Comparison of ENCODE assay signal across 8 cellular contexts in genomic region chr11:118522571-118523072, GRCh38. TPM values are rescaled to one million over a fixed set of nuclear protein-coding genes. Genes with fewer than 3 reads are reported as not detected.
DNase-seq lines count a peak whose midpoint lies in the region; ATAC-seq, FAIRE-seq and TF ChIP-seq lines count a peak whose summit lies in the region.

No MANE protein-coding gene starts in this region.

- H3K27me3 ChIP-seq in BLaER1 treated with 17β-estradiol and CSF1 and Interleukin-3, amounts not matched to agents 10 nM and 100 nM, result no peaks in the 10 kb centered on the region
- no peaks in the 10 kb centered on the region for H3K27me3 ChIP-seq in GM12878 (replicated peaks in 1 of 2; ENCODE audit: control insufficient read depth in 2 of 2, insufficient read depth in 2 of 2, low read length in 1 of 2)
- no peaks in the 10 kb centered on the region for H3K27me3 ChIP-seq in right lobe of liver
- no peaks in the 10 kb centered on the region for H3K27me3 ChIP-seq in sigmoid colon

- no peak overlapping the region for H3K4me3 Mint-ChIP-seq in activated CD4-positive, alpha-beta T cell treated with anti-CD3 and anti-CD28 coated beads, Interleukin-2, amount 10 ng/mL, durations not matched to agents 7 days and 5 days

- intact Hi-C loops in GM12878 (cut with micrococcal nuclease; ENCODE audit: unreplicated experiment), result no loop called here
- intact Hi-C loops in right lobe of liver (cut with DNase I), result no loop called here
- intact Hi-C loops in sigmoid colon (cut with DNase I), result no loop called here

- in situ Hi-C loops in GM12878 (cut with MboI), result no loop called here

- peak overlapping the region; percentile 61 to 95 (median 88) for H3K4me2 ChIP-seq in BLaER1 treated with 17β-estradiol and CSF1 and Interleukin-3, amounts not matched to agents 10 nM and 100 nM
- H3K4me2 ChIP-seq in GM12878 (ENCODE audit: control insufficient read depth, insufficient read depth), result no peak overlapping the region

- H3K36me3 Mint-ChIP-seq in activated CD4-positive, alpha-beta T cell treated with anti-CD3 and anti-CD28 coated beads, Interleukin-2, amount 10 ng/mL, durations not matched to agents 7 days and 5 days (ENCODE audit: low read depth), result peaks cover 46% of the 10 kb centered on the region

- RAD21 ChIA-PET in GM12878 (lab: Charles Lee; ENCODE audit: unreplicated experiment), result no interaction called here

- peaks cover 53 to 80% (median 72%) of the 10 kb centered on the region in 10 experiments for H3K4me1 ChIP-seq in BLaER1 treated with 17β-estradiol and CSF1 and Interleukin-3, amounts not matched to agents 10 nM and 100 nM
- H3K4me1 ChIP-seq in GM12878 (ENCODE audit: control insufficient read depth, insufficient read depth, low read length) (no peaks in the 10 kb centered on the region), right lobe of liver (peaks cover 0 to 67% (median 16%) of the 10 kb centered on the region in 4 donors), sigmoid colon (peaks cover 0 to 6% (median 3%) of the 10 kb centered on the region in 4 donors)

- H3K27me3 Mint-ChIP-seq in activated CD4-positive, alpha-beta T cell treated with anti-CD3 and anti-CD28 coated beads, Interleukin-2, amount 10 ng/mL, durations not matched to agents 7 days and 5 days, result no peaks in the 10 kb centered on the region

- CTCF ChIA-PET in GM12878 (lab: Yijun Ruan, JAX), result no interaction called here
- CTCF ChIA-PET in activated CD4-positive, alpha-beta T cell treated with anti-CD3 and anti-CD28 coated beads, Interleukin-2, amount 10 ng/mL, durations not matched to agents 7 days and 5 days (lab: Charles Lee), result no interaction called here

- H3K27ac ChIP-seq in BLaER1 treated with 17β-estradiol and CSF1 and Interleukin-3, amounts not matched to agents 10 nM and 100 nM, result peak overlapping the region in 9 of 11 experiments; percentile 26 to 90 (median 85); a peak in 18 of 22 replicates
- H3K27ac ChIP-seq in GM12878 (ENCODE audit: control insufficient read depth, insufficient read depth), result no peak overlapping the region
- H3K27ac ChIP-seq in right lobe of liver, result peak overlapping the region in 1 of 3 donors; percentile 52
- H3K27ac ChIP-seq in sigmoid colon, result no peak overlapping the region

- DNase-seq in HT-29 (ENCODE audit: low spot score) (peak; percentile 53), GM12878 (ENCODE audit: low read depth, low spot score) (no peak), right lobe of liver (no peak), sigmoid colon (no peak)
- DNase-seq in activated CD4-positive, alpha-beta T cell treated with anti-CD3 and anti-CD28 coated beads, Interleukin-2, amount 10 ng/mL, durations not matched to agents 7 days and 5 days, result no peak

- H4K20me1 ChIP-seq in BLaER1 treated with 17β-estradiol and CSF1 and Interleukin-3, amounts not matched to agents 10 nM and 100 nM, result peaks cover 0 to 41% (median 17%) of the 10 kb centered on the region in 11 experiments; a peak in 9 of 22 replicates
- no peaks in the 10 kb centered on the region; the same call in 1 of the 2 replicates for H4K20me1 ChIP-seq in GM12878 (ENCODE audit: control insufficient read depth, insufficient read depth)

- peak overlapping the region in 5 of 10 experiments; percentile 2 to 30 (median 26); a peak in 8 of 20 replicates for H3K4me3 ChIP-seq in BLaER1 treated with 17β-estradiol and CSF1 and Interleukin-3, amounts not matched to agents 10 nM and 100 nM
- H3K4me3 ChIP-seq in GM12878 (no peak overlapping the region), right lobe of liver (no peak overlapping the region), sigmoid colon (no peak overlapping the region)

- H3K79me2 ChIP-seq in GM12878 (ENCODE audit: control insufficient read depth, insufficient read depth, low read length), result no peaks in the 10 kb centered on the region

- H3K36me3 ChIP-seq in BLaER1 treated with 17β-estradiol and CSF1 and Interleukin-3, amounts not matched to agents 10 nM and 100 nM, result peaks cover 55 to 76% (median 65%) of the 10 kb centered on the region in 11 experiments
- H3K36me3 ChIP-seq in GM12878 (ENCODE audit: control insufficient read depth in 2 of 2, insufficient read depth in 2 of 2, low read length in 1 of 2) (peaks cover 20 to 35% of the 10 kb centered on the region in 2 experiments), right lobe of liver (peaks cover 0 to 30% (median 17%) of the 10 kb centered on the region in 4 donors), sigmoid colon (peaks cover 19 to 76% (median 44%) of the 10 kb centered on the region in 4 donors)

- BruUV-seq in GM12878 (replicated peaks; lab: Mats Ljungman, UMichigan), result TSS peak; percentile 38

- peak overlapping the region in 9 of 11 experiments; percentile 6 to 70 (median 62); a peak in 15 of 22 replicates for H3K9ac ChIP-seq in BLaER1 treated with 17β-estradiol and CSF1 and Interleukin-3, amounts not matched to agents 10 nM and 100 nM
- no peak overlapping the region for H3K9ac ChIP-seq in GM12878 (ENCODE audit: control insufficient read depth, insufficient read depth, low read length)

- TF ChIP-seq EP300 in GM12878 (IDR thresholded peaks at IDR 0.05; ENCODE audit: borderline replicate concordance in 1 of 2, control insufficient read depth in 1 of 2, low read depth in 2 of 2, low read length in 2 of 2), result no peak
- no peak for TF ChIP-seq EP300 in sigmoid colon (IDR thresholded peaks at IDR 0.05)

- SMC1A ChIA-PET in GM12878 (lab: Charles Lee; ENCODE audit: uncharacterized antibody, unreplicated experiment), result interaction anchor here (1.1 kb wide), 1 partner anchor 23 kb away, joined by 3 read pairs; no protein-coding TSS in a partner anchor

- H3K4me1 Mint-ChIP-seq in activated CD4-positive, alpha-beta T cell treated with anti-CD3 and anti-CD28 coated beads, Interleukin-2, amount 10 ng/mL, durations not matched to agents 7 days and 5 days, result peaks cover 12% of the 10 kb centered on the region

- no peaks in the 10 kb centered on the region for H3K9me3 Mint-ChIP-seq in activated CD4-positive, alpha-beta T cell treated with anti-CD3 and anti-CD28 coated beads, Interleukin-2, amount 10 ng/mL, durations not matched to agents 7 days and 5 days

- POLR2A ChIA-PET in GM12878 (lab: Charles Lee), result no interaction called here
- POLR2A ChIA-PET in activated CD4-positive, alpha-beta T cell treated with anti-CD3 and anti-CD28 coated beads, Interleukin-2, amount 10 ng/mL, durations not matched to agents 7 days and 5 days (lab: Charles Lee), result no interaction called here

- WGBS in GM12878 (ENCODE audit: insufficient coverage, insufficient replicate concordance, low lambda C conversion rate, missing lambda C conversion rate), result 100% methylated on average over 6 of the region's 6 CpGs
- WGBS in right lobe of liver (ENCODE audit: insufficient coverage, low coverage, low lambda C conversion rate, missing lambda C conversion rate), result 50% methylated on average over 2 of the region's 6 CpGs
- WGBS in sigmoid colon, 2 donors, result 68 to 72% methylated on average over 6 of the region's 6 CpGs

- TF ChIP-seq CTCF in GM12878 (IDR thresholded peaks at IDR 0.05 in 2 of 3, conservative IDR thresholded peaks at IDR 0.05 in 1 of 3; ENCODE audit: control insufficient read depth in 2 of 3, extremely low read depth in 1 of 3, insufficient read depth in 1 of 3, low read depth in 3 of 3, low read length in 3 of 3) (peak in 2 of 3 experiments; percentile 11 to 28; a peak in 4 of 6 replicates), right lobe of liver (IDR thresholded peaks at IDR 0.05) (peak in 3 of 4 donors; percentile 17 to 54 (median 30)), sigmoid colon (IDR thresholded peaks at IDR 0.05) (no peak)

- no peak for FAIRE-seq in GM12878 (lab: Jason Lieb, UNC)

- no peak for TF ChIP-seq POLR2A in GM12878 (IDR thresholded peaks at IDR 0.05; ENCODE audit: low read depth, low read length)
- TF ChIP-seq POLR2A in right lobe of liver (IDR thresholded peaks at IDR 0.05), result no peak
- TF ChIP-seq POLR2A in sigmoid colon (IDR thresholded peaks at IDR 0.05), result no peak

- H2AFZ ChIP-seq in GM12878 (ENCODE audit: control insufficient read depth, low read depth, low read length), result no peak overlapping the region

- H3K27ac Mint-ChIP-seq in activated CD4-positive, alpha-beta T cell treated with anti-CD3 and anti-CD28 coated beads, Interleukin-2, amount 10 ng/mL, durations not matched to agents 7 days and 5 days, result no peak overlapping the region

- ATAC-seq in GM12878 (no peak), right lobe of liver (peak; percentile 8 to 29 (median 16)), GM18858 (IDR thresholded peaks at IDR 0.05; ENCODE audit: unreplicated experiment) (no peak), HG03442 (IDR thresholded peaks at IDR 0.05; ENCODE audit: unreplicated experiment) (no peak)

- no peak for TF ChIP-seq RAD21 in GM12878 (IDR thresholded peaks at IDR 0.05; ENCODE audit: insufficient read depth, low read depth, low read length)

- no peaks in the 10 kb centered on the region for H3K9me3 ChIP-seq in BLaER1 treated with 17β-estradiol and CSF1 and Interleukin-3, amounts not matched to agents 10 nM and 100 nM (replicated peaks in 1 of 11)
- no peaks in the 10 kb centered on the region for H3K9me3 ChIP-seq in GM12878 (replicated peaks; ENCODE audit: control insufficient read depth, insufficient read depth, low read length)
- H3K9me3 ChIP-seq in right lobe of liver, result no peaks in the 10 kb centered on the region
- no peaks in the 10 kb centered on the region for H3K9me3 ChIP-seq in sigmoid colon

RNA-seq across cellular contexts. Expression of gene TTC36, which starts 4.7 kb away (rescaled TPM):
- total RNA-seq in HT-29 (2014; rRNA removed; shearing (Covaris generic)), result not detected in 2 replicates
- total RNA-seq in GM12878 (2013; cell fraction: nucleolus; rRNA removed), result 0.71 TPM in 1 of 2 replicates, not detected in the other
- total RNA-seq in GM12878 (2014; rRNA removed) (0.49 TPM in 1 of 2 replicates, not detected in the other), GM12878 (2014; rRNA removed; fragmentation: Illumina TruSeq; extraction: Trizol) (not detected in 2 replicates), GM12878 (2021) (0.27 TPM in 1 of 2 replicates, not detected in the other), right lobe of liver (10 to 100 TPM; 21.5 to 88.3 (median 50.6) TPM), sigmoid colon (1 to 10 TPM in 3 of 4 donors, not detected in 1; 1.1 to 3.3 (median 1.6) TPM)
- not detected for polyA plus RNA-seq in GM12878 (2011; ENCODE audit: low read depth)
- polyA plus RNA-seq in GM12878 (2011; rRNA removed) (not detected in 2 replicates), GM12878 (2014; fragmentation: Illumina TruSeq; extraction: Trizol) (not detected in 2 replicates), GM12878 (2014; fragmentation: Nextera tagmentation; extraction: Ambion mirVana) (not detected), GM12878 (2014; rRNA removed) (0.22 and 0.28 TPM in 2 replicates), GM12878 (2016; fragmentation: Nextera tagmentation; extraction: Ambion mirVana) (under 1 TPM; 0.59 to 0.78 TPM), sigmoid colon (under 1 TPM in 1 of 3 donors, not detected in 2; 0.13 TPM)
- not detected in 2 replicates for polyA plus RNA-seq in GM12878 (2011; cell fraction: cytosol; rRNA removed)
- not detected in 2 replicates for polyA plus RNA-seq in GM12878 (2011; cell fraction: nucleus; rRNA removed)
- 0.15 TPM in 1 of 2 replicates, not detected in the other for polyA plus RNA-seq in GM12878 (2012)
- not detected in 2 replicates for polyA minus RNA-seq in GM12878 (2011; rRNA and poly(A)+ RNA removed)
- polyA minus RNA-seq in GM12878 (2011; cell fraction: cytosol; rRNA and poly(A)+ RNA removed), result not detected in 2 replicates
- polyA minus RNA-seq in GM12878 (2011; cell fraction: nucleus; rRNA and poly(A)+ RNA removed), result 0.67 TPM in 1 of 2 replicates, not detected in the other
- total RNA-seq in activated CD4-positive, alpha-beta T cell treated with anti-CD3 and anti-CD28 coated beads, Interleukin-2, amount 10 ng/mL, durations not matched to agents 7 days and 5 days, result 1 to 10 TPM; 1.1 to 1.8 TPM

RNA-seq across cellular contexts. Expression of gene TMEM25, which starts 8.4 kb away (rescaled TPM):
- total RNA-seq in HT-29 (2014; rRNA removed; shearing (Covaris generic)), result 4.3 and 4.4 TPM in 2 replicates
- total RNA-seq in GM12878 (2013; cell fraction: nucleolus; rRNA removed), result 33.7 and 45.1 TPM in 2 replicates
- 7.9 and 13.9 TPM in 2 replicates for total RNA-seq in GM12878 (2014; rRNA removed)
- 4.6 and 5.2 TPM in 2 replicates for total RNA-seq in GM12878 (2014; rRNA removed; fragmentation: Illumina TruSeq; extraction: Trizol)
- 8.5 and 10.2 TPM in 2 replicates for total RNA-seq in GM12878 (2021)
- 3.3 TPM for polyA plus RNA-seq in GM12878 (2011; ENCODE audit: low read depth)
- polyA plus RNA-seq in GM12878 (2011; rRNA removed), result 3.3 and 5.2 TPM in 2 replicates
- polyA plus RNA-seq in GM12878 (2011; cell fraction: cytosol; rRNA removed), result 7.7 and 9.1 TPM in 2 replicates
- 35.3 and 37.5 TPM in 2 replicates for polyA plus RNA-seq in GM12878 (2011; cell fraction: nucleus; rRNA removed)
- 5.8 and 6.8 TPM in 2 replicates for polyA plus RNA-seq in GM12878 (2012)
- polyA plus RNA-seq in GM12878 (2014; fragmentation: Illumina TruSeq; extraction: Trizol), result 3.5 and 7.5 TPM in 2 replicates
- polyA plus RNA-seq in GM12878 (2014; fragmentation: Nextera tagmentation; extraction: Ambion mirVana), result 1 to 10 TPM; 1.4 to 1.7 TPM
- 7.9 and 9.4 TPM in 2 replicates for polyA plus RNA-seq in GM12878 (2014; rRNA removed)
- 1 to 10 TPM; 8.2 to 9.1 TPM for polyA plus RNA-seq in GM12878 (2016; fragmentation: Nextera tagmentation; extraction: Ambion mirVana)
- polyA minus RNA-seq in GM12878 (2011; rRNA and poly(A)+ RNA removed), result 12.9 and 13.1 TPM in 2 replicates
- 2.2 and 4.5 TPM in 2 replicates for polyA minus RNA-seq in GM12878 (2011; cell fraction: cytosol; rRNA and poly(A)+ RNA removed)
- 18.0 and 21.9 TPM in 2 replicates for polyA minus RNA-seq in GM12878 (2011; cell fraction: nucleus; rRNA and poly(A)+ RNA removed)
- total RNA-seq in right lobe of liver, result 10 to 100 TPM in 5 of 6 experiments, 1 to 10 TPM in 1; 9.2 to 31.0 (median 23.5) TPM
- total RNA-seq in sigmoid colon, result 10 to 100 TPM; 20.9 to 35.2 (median 31.8) TPM
- polyA plus RNA-seq in sigmoid colon, result 1 to 10 TPM; 2.5 to 6.4 (median 3.6) TPM
- 1 to 10 TPM; 7.8 to 9.5 TPM for total RNA-seq in activated CD4-positive, alpha-beta T cell treated with anti-CD3 and anti-CD28 coated beads, Interleukin-2, amount 10 ng/mL, durations not matched to agents 7 days and 5 days

RNA-seq across cellular contexts. Expression of gene IFT46, which starts 43.1 kb away (rescaled TPM):
- total RNA-seq in HT-29 (2014; rRNA removed; shearing (Covaris generic)), result 17.6 and 18.7 TPM in 2 replicates
- 16.4 TPM in 2 replicates for total RNA-seq in GM12878 (2013; cell fraction: nucleolus; rRNA removed)
- 15.4 and 19.3 TPM in 2 replicates for total RNA-seq in GM12878 (2014; rRNA removed)
- total RNA-seq in GM12878 (2014; rRNA removed; fragmentation: Illumina TruSeq; extraction: Trizol), result 15.0 and 15.3 TPM in 2 replicates
- total RNA-seq in GM12878 (2021), result 10.3 and 11.2 TPM in 2 replicates
- polyA plus RNA-seq in GM12878 (2011; ENCODE audit: low read depth), result 8.8 TPM
- polyA plus RNA-seq in GM12878 (2011; rRNA removed), result 26.6 and 29.7 TPM in 2 replicates
- polyA plus RNA-seq in GM12878 (2011; cell fraction: cytosol; rRNA removed), result 22.1 and 22.6 TPM in 2 replicates
- polyA plus RNA-seq in GM12878 (2011; cell fraction: nucleus; rRNA removed), result 15.3 and 18.3 TPM in 2 replicates
- polyA plus RNA-seq in GM12878 (2012), result 9.4 and 10.4 TPM in 2 replicates
- polyA plus RNA-seq in GM12878 (2014; fragmentation: Illumina TruSeq; extraction: Trizol), result 16.8 and 23.4 TPM in 2 replicates
- 10 to 100 TPM; 19.4 to 21.6 TPM for polyA plus RNA-seq in GM12878 (2014; fragmentation: Nextera tagmentation; extraction: Ambion mirVana)
- 12.6 and 14.5 TPM in 2 replicates for polyA plus RNA-seq in GM12878 (2014; rRNA removed)
- polyA plus RNA-seq in GM12878 (2016; fragmentation: Nextera tagmentation; extraction: Ambion mirVana), result 10 to 100 TPM; 14.2 to 16.6 TPM
- polyA minus RNA-seq in GM12878 (2011; rRNA and poly(A)+ RNA removed), result 22.0 and 23.3 TPM in 2 replicates
- 4.9 and 9.5 TPM in 2 replicates for polyA minus RNA-seq in GM12878 (2011; cell fraction: cytosol; rRNA and poly(A)+ RNA removed)
- polyA minus RNA-seq in GM12878 (2011; cell fraction: nucleus; rRNA and poly(A)+ RNA removed), result 4.2 and 5.4 TPM in 2 replicates
- 1 to 10 TPM; 4.0 to 6.4 (median 5.2) TPM for total RNA-seq in right lobe of liver
- total RNA-seq in sigmoid colon, result 10 to 100 TPM; 23.8 to 65.8 (median 49.9) TPM
- polyA plus RNA-seq in sigmoid colon, result 10 to 100 TPM in 1 of 3 donors, 1 to 10 TPM in 2; 8.1 to 12.6 (median 9.3) TPM
- 10 to 100 TPM; 12.3 to 13.7 TPM for total RNA-seq in activated CD4-positive, alpha-beta T cell treated with anti-CD3 and anti-CD28 coated beads, Interleukin-2, amount 10 ng/mL, durations not matched to agents 7 days and 5 days

RNA-seq across cellular contexts. Expression of gene ARCN1, which starts 49.6 kb away (rescaled TPM):
- total RNA-seq in HT-29 (2014; rRNA removed; shearing (Covaris generic)), result 79.4 and 84.9 TPM in 2 replicates
- 40.2 and 41.9 TPM in 2 replicates for total RNA-seq in GM12878 (2013; cell fraction: nucleolus; rRNA removed)
- total RNA-seq in GM12878 (2014; rRNA removed) (72.6 and 79.6 TPM in 2 replicates), GM12878 (2014; rRNA removed; fragmentation: Illumina TruSeq; extraction: Trizol) (88.9 and 99.6 TPM in 2 replicates), GM12878 (2021) (116 and 118 TPM in 2 replicates), right lobe of liver (10 to 100 TPM; 58.3 to 91.7 (median 75.8) TPM), sigmoid colon (10 to 100 TPM; 74.9 to 88.3 (median 82.4) TPM)
- 77.4 TPM for polyA plus RNA-seq in GM12878 (2011; ENCODE audit: low read depth)
- polyA plus RNA-seq in GM12878 (2011; rRNA removed) (172 and 177 TPM in 2 replicates), GM12878 (2014; fragmentation: Illumina TruSeq; extraction: Trizol) (152 and 180 TPM in 2 replicates), GM12878 (2014; fragmentation: Nextera tagmentation; extraction: Ambion mirVana) (10 to 100 TPM; 33.3 to 47.4 TPM), GM12878 (2014; rRNA removed) (90.3 and 103 TPM in 2 replicates), GM12878 (2016; fragmentation: Nextera tagmentation; extraction: Ambion mirVana) (100 to 1,000 TPM; 109 to 114 TPM), sigmoid colon (100 to 1,000 TPM in 1 of 3 donors, 10 to 100 TPM in 2; 83.2 to 105 (median 88.9) TPM)
- 133 and 164 TPM in 2 replicates for polyA plus RNA-seq in GM12878 (2011; cell fraction: cytosol; rRNA removed)
- polyA plus RNA-seq in GM12878 (2011; cell fraction: nucleus; rRNA removed), result 34.7 and 45.2 TPM in 2 replicates
- polyA plus RNA-seq in GM12878 (2012), result 84.9 and 97.1 TPM in 2 replicates
- polyA minus RNA-seq in GM12878 (2011; rRNA and poly(A)+ RNA removed), result 132 and 165 TPM in 2 replicates
- polyA minus RNA-seq in GM12878 (2011; cell fraction: cytosol; rRNA and poly(A)+ RNA removed), result 48.4 and 55.4 TPM in 2 replicates
- 10.6 and 15.8 TPM in 2 replicates for polyA minus RNA-seq in GM12878 (2011; cell fraction: nucleus; rRNA and poly(A)+ RNA removed)
- total RNA-seq in activated CD4-positive, alpha-beta T cell treated with anti-CD3 and anti-CD28 coated beads, Interleukin-2, amount 10 ng/mL, durations not matched to agents 7 days and 5 days, result 100 to 1,000 TPM; 113 to 128 TPM

Comparison
In these comparisons a context has a peak if more than half of its experiments do, and no peak if none do; other contexts are left out.
1. H3K27ac ChIP-seq: peak in BLaER1 treated with 17β-estradiol and CSF1 and Interleukin-3, amounts not matched to agents 10 nM and 100 nM (9 of 11); none in GM12878 (single experiment) and sigmoid colon (0 of 4).
2. ATAC-seq: peak in right lobe of liver (4 of 4); none in GM12878 (single experiment), GM18858 (single experiment) and HG03442 (single experiment).
3. CTCF ChIP-seq: peak in GM12878 (2 of 3) and right lobe of liver (3 of 4); none in sigmoid colon (0 of 4).
4. RNA of gene TTC36, which starts 4.7 kb away (total RNA-seq): 21.5 to 88.3 TPM in right lobe of liver; 1.1 to 1.8 TPM in activated CD4-positive, alpha-beta T cell treated with anti-CD3 and anti-CD28 coated beads, Interleukin-2, amount 10 ng/mL, durations not matched to agents 7 days and 5 days, 1.1 to 3.3 TPM in sigmoid colon, 0.27 to 0.71 TPM in GM12878 and not detected in HT-29; every median in the first group is over 4 times any median in the second.